Comparison of ENCODE assay signal across 30 cellular contexts in the genomic region with DNA sequence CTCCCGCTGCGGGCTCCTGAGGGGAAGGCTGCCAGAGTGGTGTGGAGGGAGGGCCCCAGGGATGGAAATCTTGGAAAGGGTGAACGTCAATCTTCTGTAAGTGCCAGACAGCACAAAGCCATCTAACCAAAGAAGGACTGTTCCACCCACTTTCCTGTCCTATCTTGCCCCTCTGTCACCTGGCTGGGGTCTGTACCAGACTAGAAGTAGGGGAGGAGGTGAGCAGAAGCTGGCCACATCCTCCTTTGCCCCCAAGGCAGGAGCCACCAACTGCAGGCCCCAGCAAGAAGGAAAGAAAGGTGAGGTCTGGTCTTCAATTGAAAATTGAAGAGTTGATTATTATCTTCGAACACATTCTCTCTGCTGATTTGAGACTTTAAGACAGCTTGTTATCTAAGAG.
"Had no signal": no experiment of that assay in that cellular context is flagged by ENCODE, and none has a peak within 500 bp of the region (broad histone marks: within the 10 kb centered on the region; RNA-seq: fewer than 3 reads in every experiment).

No MANE protein-coding gene starts in this region.

- H3K4me1 ChIP-seq: left lung, lower lobe of right lung, pancreas, prostate gland, stomach, testis, thyroid gland, transverse colon, upper lobe of left lung, vagina had no signal

- H3K9me3 ChIP-seq: left lung, lower lobe of right lung, mucosa of descending colon, pancreas, prostate gland, stomach, testis, thyroid gland, transverse colon, upper lobe of left lung, vagina had no signal

- H3K4me3 ChIP-seq: left lung, lower lobe of right lung, mucosa of descending colon, pancreas, prostate gland, skin epidermis, stomach, testis, thyroid gland, transverse colon, upper lobe of left lung, vagina had no signal

- DNase-seq: hippocampal formation; left colon; left lung; lower lobe of right lung; mammary epithelial cell; mesendoderm; midbrain; mucosa of descending colon; naive thymus-derived CD4-positive, alpha-beta T cell; nucleus accumbens; pancreas; posterior cingulate gyrus; retina; right cardiac atrium; stimulated activated CD4-positive, alpha-beta T cell treated with anti-CD3 and anti-CD28 coated beads, Interleukin-12 subunit alpha, Interleukin-12 subunit beta, amount 100 ng/mL, for 4 hours; stimulated activated CD4-positive, alpha-beta T cell treated with anti-CD3 and anti-CD28 coated beads, Interleukin-15, amount 100 ng/mL, for 24 hours; stimulated activated CD4-positive, alpha-beta T cell treated with anti-CD3 and anti-CD28 coated beads, Interleukin-2, amount 100 ng/mL, for 24 hours; stimulated activated CD4-positive, alpha-beta T cell treated with anti-CD3 and anti-CD28 coated beads, Interleukin-4, amount 100 ng/mL, for 1 hour; stimulated activated naive B cell treated with anti-CD40 and anti-IgM and Interleukin-4, amounts not matched to agents 10 μg/mL and 1 μg/mL and 100 μg/mL, for 72 hours; stimulated activated naive CD8-positive, alpha-beta T cell treated with anti-CD3 and anti-CD28 coated beads, Interleukin-15, Interleukin-2, amounts not matched to agents 100 U/mL and 50 U/mL, for 24 hours; stomach; testis; thyroid gland; transverse colon; upper lobe of left lung had no signal

- H3K27ac ChIP-seq: left lung, lower lobe of right lung, pancreas, prostate gland, skin epidermis, stomach, testis, thyroid gland, transverse colon, upper lobe of left lung, vagina had no signal

- H3K27me3 ChIP-seq: left lung, pancreas, testis, thyroid gland, transverse colon, upper lobe of left lung, vagina had no signal

- H3K36me3 ChIP-seq: left lung, lower lobe of right lung, pancreas, prostate gland, stomach, thyroid gland, transverse colon, upper lobe of left lung, vagina had no signal

- ATAC-seq: left colon; left lung; lower lobe of right lung; mucosa of descending colon; naive thymus-derived CD4-positive, alpha-beta T cell; natural killer cell treated with Interleukin-12 subunit alpha and Interleukin-12 subunit beta and Interleukin-15 and Interleukin-18, amount 100 ng/mL, for 72 hours; pancreas; right cardiac atrium; sciatic nerve; stimulated activated naive B cell treated with anti-CD40 and anti-IgM and Interleukin-4, amounts not matched to agents 10 μg/mL and 1 μg/mL and 100 μg/mL, for 72 hours; stimulated activated naive CD8-positive, alpha-beta T cell treated with anti-CD3 and anti-CD28 coated beads, Interleukin-15, Interleukin-2, amounts not matched to agents 100 U/mL and 50 U/mL, for 24 hours had no signal
